In the genomic region with DNA sequence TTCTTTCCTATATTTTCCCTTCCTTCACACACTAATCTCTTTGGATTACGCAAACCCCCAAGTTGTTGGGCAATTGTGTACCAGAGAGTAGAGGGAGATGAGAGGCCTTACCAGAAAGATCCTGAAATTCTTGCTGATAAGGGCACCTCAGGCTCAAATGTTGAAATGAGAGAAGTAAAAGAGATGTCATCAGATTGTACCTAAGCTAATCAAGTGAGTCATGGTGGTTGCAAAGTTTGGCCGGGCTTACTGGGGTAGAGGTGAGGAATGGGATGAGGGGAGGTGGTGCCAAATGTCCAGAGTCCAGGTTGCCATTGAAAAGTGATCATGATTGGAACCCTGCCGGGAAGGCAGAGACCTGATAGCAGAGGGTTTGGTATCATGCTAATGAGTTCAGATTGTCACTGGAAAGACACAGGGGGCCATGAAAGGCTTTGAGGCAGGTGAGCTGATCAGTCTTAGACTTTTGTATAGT, we compare ENCODE assay signal across 12 cellular contexts. TPM values are rescaled to one million over a fixed set of nuclear protein-coding genes. Genes with fewer than 3 reads are reported as not detected.
DNase-seq lines count a peak whose midpoint lies in the region; ATAC-seq, FAIRE-seq and TF ChIP-seq lines count a peak whose summit lies in the region.
"Had no signal": no experiment of that assay in that cellular context is flagged by ENCODE, and none has a peak within 500 bp of the region (broad histone marks: within the 10 kb centered on the region; RNA-seq: fewer than 3 reads in every experiment).

No MANE protein-coding gene starts in this region.

- no peak overlapping the region for H3K4me3 ChIP-seq in H1 (ENCODE audit: extremely low read depth in 1 of 4, insufficient read depth in 2 of 4, low read depth in 3 of 4, low read length in 4 of 4)
- H3K4me3 ChIP-seq: GM12878 had no signal

- H3K14ac ChIP-seq in H1 (ENCODE audit: insufficient read length) = no peak overlapping the region

- DNase-seq in Calu3 (peak; percentile 53), NCI-H146 (lab: John Stamatoyannopoulos, UW) (peak; percentile 91), H1 (ENCODE audit: low read depth in 1 of 2, low spot score in 2 of 2) (no peak), neural crest cell (ENCODE audit: low read depth, low spot score) (no peak), NCI-H2081 (lab: John Stamatoyannopoulos, UW) (no peak)
- no peak for DNase-seq in activated naive CD8-positive, alpha-beta T cell treated with anti-CD3 and anti-CD28 coated beads, Interleukin-2, amount 50 U/mL, for 24 hours
- DNase-seq in activated T-cell treated with anti-CD3 and anti-CD28 coated beads, Interleukin-2, amount 50 U/mL, for 4 hours = no peak
- DNase-seq: CD4-positive, CD25-positive, alpha-beta regulatory T cell; NCI-H2029 treated with DMSO at 0.1 percent for 48 hours had no signal

- FAIRE-seq in H1 (lab: Jason Lieb, UNC) = no peak
- FAIRE-seq: GM12878 had no signal

- H2BK5ac ChIP-seq in H1 (ENCODE audit: low read depth, low read length) = no peak overlapping the region

- intact Hi-C loops in Calu3 (cut with micrococcal nuclease; ENCODE audit: unreplicated experiment) = no loop called here

- no peak overlapping the region for H2AK5ac ChIP-seq in H1 (ENCODE audit: low read depth, low read length)

- no peak overlapping the region for H2BK12ac ChIP-seq in H1 (ENCODE audit: low read depth, low read length)

- no peak overlapping the region for H3K23ac ChIP-seq in H1 (ENCODE audit: insufficient read length)

- 89% methylated on average over 3 of the region's 3 CpGs; no CpG with 5 or more reads in 1 of the 2 experiments for WGBS in H1 (ENCODE audit: extremely low coverage in 1 of 2, insufficient coverage in 1 of 2, insufficient read length in 1 of 2, insufficient replicate concordance in 2 of 2, low coverage in 1 of 2, low lambda C conversion rate in 2 of 2, missing lambda C conversion rate in 1 of 2), 2 experiments

- H3K9me3 Mint-ChIP-seq in Calu3 (ENCODE audit: low read depth, unreplicated experiment) = no peaks in the 10 kb centered on the region
- H3K9me3 Mint-ChIP-seq in neural crest cell = no peaks in the 10 kb centered on the region
- H3K9me3 Mint-ChIP-seq in activated naive CD8-positive, alpha-beta T cell treated with anti-CD3 and anti-CD28 coated beads, Interleukin-2, amount 50 U/mL, for 24 hours = no peaks in the 10 kb centered on the region
- no peaks in the 10 kb centered on the region for H3K9me3 Mint-ChIP-seq in activated T-cell treated with anti-CD3 and anti-CD28 coated beads, Interleukin-2, amount 50 U/mL, for 4 hours
- H3K9me3 Mint-ChIP-seq: CD4-positive, CD25-positive, alpha-beta regulatory T cell had no signal

- H3K27ac Mint-ChIP-seq in Calu3 (ENCODE audit: unreplicated experiment) (peak overlapping the region; percentile 13), neural crest cell (ENCODE audit: unreplicated experiment) (peak overlapping the region; percentile 9)
- no peak overlapping the region for H3K27ac Mint-ChIP-seq in activated naive CD8-positive, alpha-beta T cell treated with anti-CD3 and anti-CD28 coated beads, Interleukin-2, amount 50 U/mL, for 24 hours

- no peak overlapping the region for H3K56ac ChIP-seq in H1 (replicated peaks; ENCODE audit: insufficient read length, low read depth, low read length)

- no peak overlapping the region for H3K18ac ChIP-seq in H1 (ENCODE audit: extremely low read depth, low read length)

- H3K23me2 ChIP-seq in H1 (ENCODE audit: low read depth, low read length) = no peaks in the 10 kb centered on the region

- no peak overlapping the region; the same call in 1 of the 2 replicates for H2BK15ac ChIP-seq in H1 (ENCODE audit: low read length)

- H3K4me1 Mint-ChIP-seq in Calu3 (ENCODE audit: low read depth, unreplicated experiment) (peaks cover 24% of the 10 kb centered on the region), neural crest cell (peaks cover 9% of the 10 kb centered on the region)
- no peaks in the 10 kb centered on the region for H3K4me1 Mint-ChIP-seq in activated naive CD8-positive, alpha-beta T cell treated with anti-CD3 and anti-CD28 coated beads, Interleukin-2, amount 50 U/mL, for 24 hours
- H3K4me1 Mint-ChIP-seq in activated T-cell treated with anti-CD3 and anti-CD28 coated beads, Interleukin-2, amount 50 U/mL, for 4 hours (ENCODE audit: low read depth) = no peaks in the 10 kb centered on the region
- H3K4me1 Mint-ChIP-seq: CD4-positive, CD25-positive, alpha-beta regulatory T cell had no signal

- H3K4me3 Mint-ChIP-seq in Calu3 (ENCODE audit: low read depth, unreplicated experiment) = no peak overlapping the region
- H3K4me3 Mint-ChIP-seq in neural crest cell = no peak overlapping the region
- H3K4me3 Mint-ChIP-seq in activated naive CD8-positive, alpha-beta T cell treated with anti-CD3 and anti-CD28 coated beads, Interleukin-2, amount 50 U/mL, for 24 hours = no peak overlapping the region
- H3K4me3 Mint-ChIP-seq in activated T-cell treated with anti-CD3 and anti-CD28 coated beads, Interleukin-2, amount 50 U/mL, for 4 hours = no peak overlapping the region
- H3K4me3 Mint-ChIP-seq: CD4-positive, CD25-positive, alpha-beta regulatory T cell had no signal

- CTCF ChIA-PET in Calu3 (lab: Charles Lee) = interaction anchor here (0.9 to 1.5 kb wide), 3 partner anchors 33 to 195 kb away, joined by 3 read pairs; no protein-coding TSS in a partner anchor
- CTCF ChIA-PET in H1 (lab: Charles Lee; ENCODE audit: partially characterized antibody) = interaction anchor here (0.9 to 1.7 kb wide), 4 partner anchors 11 to 64 kb away, joined by 3 to 6 read pairs (median 4); no protein-coding TSS in a partner anchor

- POLR2A ChIA-PET in H1 (lab: Charles Lee; ENCODE audit: partially characterized antibody) = interaction anchor here (1.4 kb wide), 1 partner anchor 9 kb away, joined by 4 read pairs; no protein-coding TSS in a partner anchor

- H3K27me3 Mint-ChIP-seq in Calu3 (ENCODE audit: unreplicated experiment) = peaks cover 9% of the 10 kb centered on the region
- H3K27me3 Mint-ChIP-seq in neural crest cell (ENCODE audit: low read depth) = no peaks in the 10 kb centered on the region
- H3K27me3 Mint-ChIP-seq in activated naive CD8-positive, alpha-beta T cell treated with anti-CD3 and anti-CD28 coated beads, Interleukin-2, amount 50 U/mL, for 24 hours = peaks cover 4% of the 10 kb centered on the region
- no peaks in the 10 kb centered on the region for H3K27me3 Mint-ChIP-seq in activated T-cell treated with anti-CD3 and anti-CD28 coated beads, Interleukin-2, amount 50 U/mL, for 4 hours (ENCODE audit: low read depth)

- H2BK120ac ChIP-seq in H1 (replicated peaks; ENCODE audit: low read depth, low read length) = no peak overlapping the region

- H3K79me1 ChIP-seq in H1 (ENCODE audit: low read depth, low read length) = no peaks in the 10 kb centered on the region

- no peaks in the 10 kb centered on the region for H4K20me1 ChIP-seq in H1 (replicated peaks in 1 of 2; ENCODE audit: control insufficient read depth in 1 of 2, insufficient read depth in 2 of 2, low read length in 2 of 2)

- H2AFZ ChIP-seq in H1 (ENCODE audit: low read length) = no peak overlapping the region

- no peaks in the 10 kb centered on the region for H3K27me3 ChIP-seq in H1 (replicated peaks in 1 of 4; ENCODE audit: control insufficient read depth in 3 of 4, extremely low read depth in 1 of 4, insufficient read depth in 3 of 4, low read length in 3 of 4)

- H4K8ac ChIP-seq in H1 (ENCODE audit: extremely low read depth, insufficient read depth, low read length) = no peak overlapping the region

- no peak overlapping the region for H3K4ac ChIP-seq in H1 (replicated peaks; ENCODE audit: insufficient read length, low read depth, low read length)

- TF ChIP-seq CTCF in Calu3 (IDR thresholded peaks at IDR 0.05; ENCODE audit: unreplicated experiment) = no peak
- no peak for TF ChIP-seq CTCF in H1 (IDR thresholded peaks at IDR 0.05; ENCODE audit: control extremely low read depth in 1 of 3, insufficient read depth in 1 of 3, low read depth in 1 of 3, low read length in 3 of 3)
- TF ChIP-seq CTCF in neural crest cell (conservative IDR thresholded peaks at IDR 0.05) = no peak

- no peak for TF ChIP-seq RAD21 in H1 (IDR thresholded peaks at IDR 0.05 in 1 of 2, conservative IDR thresholded peaks at IDR 0.05 in 1 of 2; ENCODE audit: low read depth in 2 of 2, low read length in 2 of 2)

- peaks cover 0 to 3% (median 0%) of the 10 kb centered on the region in 4 experiments; a peak in 2 of 7 replicates for H3K4me1 ChIP-seq in H1 (replicated peaks in 1 of 4; ENCODE audit: control insufficient read depth in 3 of 4, insufficient read depth in 4 of 4, low read length in 3 of 4)

- no peak overlapping the region for H4K5ac ChIP-seq in H1 (ENCODE audit: insufficient read length, low read depth, low read length)

- no peak for TF ChIP-seq EP300 in H1 (IDR thresholded peaks at IDR 0.05; ENCODE audit: borderline replicate concordance in 1 of 2, low read depth in 2 of 2, low read length in 2 of 2)

- TF ChIP-seq POLR2A in H1 (IDR thresholded peaks at IDR 0.05; ENCODE audit: control extremely low read depth in 1 of 2, low read depth in 2 of 2, low read length in 2 of 2) = no peak

- BruUV-seq in Calu3 (replicated peaks; lab: Mats Ljungman, UMichigan) = no TSS peak

- H3K36me3 Mint-ChIP-seq in Calu3 (ENCODE audit: insufficient read depth, unreplicated experiment) (no peaks in the 10 kb centered on the region), neural crest cell (ENCODE audit: low read depth) (no peaks in the 10 kb centered on the region)
- no peaks in the 10 kb centered on the region for H3K36me3 Mint-ChIP-seq in activated naive CD8-positive, alpha-beta T cell treated with anti-CD3 and anti-CD28 coated beads, Interleukin-2, amount 50 U/mL, for 24 hours (ENCODE audit: low read depth)
- no peaks in the 10 kb centered on the region for H3K36me3 Mint-ChIP-seq in activated T-cell treated with anti-CD3 and anti-CD28 coated beads, Interleukin-2, amount 50 U/mL, for 4 hours (ENCODE audit: insufficient read depth)
- H3K36me3 Mint-ChIP-seq: CD4-positive, CD25-positive, alpha-beta regulatory T cell had no signal

- H3K36me3 ChIP-seq in H1 (ENCODE audit: control insufficient read depth in 2 of 4, insufficient read depth in 4 of 4, low read length in 3 of 4) = no peaks in the 10 kb centered on the region

- no peak for ATAC-seq in activated naive CD8-positive, alpha-beta T cell treated with anti-CD3 and anti-CD28 coated beads, Interleukin-2, amount 50 U/mL, for 24 hours
- no peak for ATAC-seq in HG03457 (IDR thresholded peaks at IDR 0.05; ENCODE audit: unreplicated experiment)
- no peak for ATAC-seq in activated T-cell treated with anti-CD3 and anti-CD28 coated beads, Interleukin-2, amount 50 U/mL, for 4 hours
- ATAC-seq: GM12878 had no signal

- H3K4me2 ChIP-seq in H1 (ENCODE audit: insufficient read depth in 1 of 2, low read depth in 2 of 2, low read length in 2 of 2) = no peak overlapping the region

- H3K79me2 ChIP-seq in H1 (ENCODE audit: control insufficient read depth in 1 of 2, insufficient read depth in 2 of 2, low read length in 2 of 2) = no peaks in the 10 kb centered on the region

- no peaks in the 10 kb centered on the region for H3K9me3 ChIP-seq in H1 (ENCODE audit: insufficient read depth in 2 of 2, low read depth in 1 of 2, low read length in 1 of 2)

- H4K91ac ChIP-seq in H1 (replicated peaks; ENCODE audit: insufficient read length, low read length) = no peak overlapping the region

- H2BK20ac ChIP-seq in H1 (ENCODE audit: low read length) = no peak overlapping the region; the same call in 1 of the 2 replicates

- H3K9ac ChIP-seq in H1 (replicated peaks in 1 of 4; ENCODE audit: extremely low read depth in 1 of 4, low read depth in 3 of 4, low read length in 3 of 4) = no peak overlapping the region

- no peak overlapping the region for H3K27ac ChIP-seq in H1 (ENCODE audit: low read depth, low read length)

RNA-seq across cellular contexts. Expression of a gene that starts 43.1 kb away (rescaled TPM):
- not detected in 2 replicates for total RNA-seq in Calu3 (2022)
- 0.78 and 1.1 TPM in 2 replicates for total RNA-seq in H1 (2021; fragmentation: NEBNext Ultra II Directional; extraction: Animal tissue kit (Norgen Biotek cat#: 25700))
- polyA plus RNA-seq in H1 (2011; rRNA removed) = 2.8 and 4.0 TPM in 2 replicates
- polyA plus RNA-seq in H1 (2011; cell fraction: cytosol; rRNA removed) = 1.6 TPM
- polyA plus RNA-seq in H1 (2011; cell fraction: nucleus; rRNA removed) = 2.0 TPM
- 1.4 to 3.3 TPM (median 2.5 TPM) in 4 replicates for polyA plus RNA-seq in H1 (2012, experiment 1 of 2)
- polyA plus RNA-seq in H1 (2012, experiment 2 of 2) = 2.1 TPM
- polyA plus RNA-seq in H1 (2013, experiment 1 of 2) = 1.8 TPM
- polyA plus RNA-seq in H1 (2013, experiment 2 of 2) = 2.0 TPM
- polyA minus RNA-seq in H1 (2011; rRNA and poly(A)+ RNA removed) = 1.0 and 2.9 TPM in 2 replicates
- not detected for polyA minus RNA-seq in H1 (2011; cell fraction: cytosol; rRNA and poly(A)+ RNA removed)
- 0.50 TPM for polyA minus RNA-seq in H1 (2011; cell fraction: nucleus; rRNA and poly(A)+ RNA removed)
- not detected in 2 replicates for total RNA-seq in neural crest cell
- not detected for total RNA-seq in activated T-cell treated with anti-CD3 and anti-CD28 coated beads, Interleukin-2, amount 50 U/mL, for 4 hours
- total RNA-seq: CD4-positive, CD25-positive, alpha-beta regulatory T cell; cerebellum; GM12878 had no signal
- polyA plus RNA-seq: CD4-positive, CD25-positive, alpha-beta regulatory T cell; GM12878 had no signal

Comparison
In these comparisons a context has a peak if more than half of its experiments do, and no peak if none do; other contexts are left out.
1. DNase-seq: peak in Calu3 (single experiment) and NCI-H146 (single experiment); none in H1 (0 of 2), neural crest cell (single experiment), activated naive CD8-positive, alpha-beta T cell treated with anti-CD3 and anti-CD28 coated beads, Interleukin-2, amount 50 U/mL, for 24 hours (single experiment), NCI-H2081 (0 of 2) and activated T-cell treated with anti-CD3 and anti-CD28 coated beads, Interleukin-2, amount 50 U/mL, for 4 hours (single experiment).